1 cellular context compared by ENCODE assay signal in genomic region chr2:60954139-60954538, GRCh38.
TF ChIP-seq lines count a peak whose summit lies in the region.

No MANE protein-coding gene starts in this region.

TF ChIP-seq in GM12878, 131 proteins besides CTCF, POLR2A, EP300 and RAD21 (continued from another document and continues in another):
- no peak for TF ChIP-seq E2F8 (IDR thresholded peaks at IDR 0.05; ENCODE audit: low read depth, partially characterized antibody)
- TF ChIP-seq PML (IDR thresholded peaks at IDR 0.05; ENCODE audit: low read length) = no peak
- no peak for TF ChIP-seq NFXL1 (IDR thresholded peaks at IDR 0.05; ENCODE audit: borderline replicate concordance)
- peak; percentile 30; the same call in 1 of the 2 replicates for TF ChIP-seq BCL11A (IDR thresholded peaks at IDR 0.05; ENCODE audit: low read depth, low read length)
- no peak for TF ChIP-seq SMC3 (IDR thresholded peaks at IDR 0.05; ENCODE audit: borderline replicate concordance, low read length)
- TF ChIP-seq ATF2 (IDR thresholded peaks at IDR 0.05; ENCODE audit: low read length) = no peak
- TF ChIP-seq MEF2A (IDR thresholded peaks at IDR 0.05; ENCODE audit: insufficient read depth, low read depth, low read length) = no peak
- TF ChIP-seq BACH1 (IDR thresholded peaks at IDR 0.05; ENCODE audit: borderline replicate concordance) = peak; percentile 46; the same call in 1 of the 2 replicates
- TF ChIP-seq SIX5 (IDR thresholded peaks at IDR 0.05; ENCODE audit: low read depth, low read length, severe bottlenecking) = no peak
- TF ChIP-seq WRNIP1 (IDR thresholded peaks at IDR 0.05; ENCODE audit: borderline replicate concordance, low read depth, low read length) = no peak
- no peak for TF ChIP-seq FOXM1 (IDR thresholded peaks at IDR 0.05; ENCODE audit: low read depth, low read length)
- no peak for TF ChIP-seq ASH2L (IDR thresholded peaks at IDR 0.05; ENCODE audit: borderline replicate concordance, low read depth)
- TF ChIP-seq TCF3 (IDR thresholded peaks at IDR 0.05; ENCODE audit: borderline replicate concordance, insufficient read depth, low read depth, low read length) = no peak
- TF ChIP-seq PAX8 (IDR thresholded peaks at IDR 0.05) = no peak
- no peak for TF ChIP-seq IRF4 (IDR thresholded peaks at IDR 0.05; ENCODE audit: low read depth, low read length)
- TF ChIP-seq ZBED1 (IDR thresholded peaks at IDR 0.05; ENCODE audit: borderline replicate concordance) = no peak
- no peak for TF ChIP-seq ZNF24 (IDR thresholded peaks at IDR 0.05)
- no peak for TF ChIP-seq EGR1 (IDR thresholded peaks at IDR 0.05; ENCODE audit: borderline replicate concordance in 1 of 2, low read depth in 2 of 2, low read length in 2 of 2)
- no peak for TF ChIP-seq ETV6 (conservative IDR thresholded peaks at IDR 0.05 in 1 of 2, IDR thresholded peaks at IDR 0.05 in 1 of 2; ENCODE audit: borderline replicate concordance in 1 of 2, low read depth in 1 of 2)
- TF ChIP-seq MEF2B (IDR thresholded peaks at IDR 0.05; ENCODE audit: partially characterized antibody, poor library complexity, severe bottlenecking) = peak; percentile 41
- no peak for TF ChIP-seq FOS (IDR thresholded peaks at IDR 0.05; ENCODE audit: borderline replicate concordance, extremely low read depth, insufficient read length)
- TF ChIP-seq ZZZ3 (IDR thresholded peaks at IDR 0.05; ENCODE audit: control insufficient read depth, insufficient read length, low read depth) = no peak
- no peak for TF ChIP-seq USF2 (IDR thresholded peaks at IDR 0.05; ENCODE audit: borderline replicate concordance, low read depth, low read length)
- TF ChIP-seq TCF7 (IDR thresholded peaks at IDR 0.05; ENCODE audit: borderline replicate concordance) = no peak
- TF ChIP-seq SMAD5 (IDR thresholded peaks at IDR 0.05; ENCODE audit: low read depth) = no peak
- no peak for TF ChIP-seq E4F1 (IDR thresholded peaks at IDR 0.05; ENCODE audit: borderline replicate concordance, partially characterized antibody)
- no peak for TF ChIP-seq GATAD2B (conservative IDR thresholded peaks at IDR 0.05; ENCODE audit: low read depth)
- no peak for TF ChIP-seq GABPA (IDR thresholded peaks at IDR 0.05; ENCODE audit: low read depth)
- no peak for TF ChIP-seq ZNF217 (IDR thresholded peaks at IDR 0.05)
- TF ChIP-seq IKZF2 (IDR thresholded peaks at IDR 0.05) = peak; percentile 62 to 80; a peak in 3 of 4 replicates
- TF ChIP-seq POLR2AphosphoS2 (IDR thresholded peaks at IDR 0.05; ENCODE audit: low read depth, low read length) = no peak
- peak; percentile 84 for TF ChIP-seq ATF7 (IDR thresholded peaks at IDR 0.05; ENCODE audit: low read depth)
- TF ChIP-seq SUPT20H (IDR thresholded peaks at IDR 0.05; ENCODE audit: borderline replicate concordance, control insufficient read depth, low read depth, low read length) = no peak
- TF ChIP-seq PBX3 (IDR thresholded peaks at IDR 0.05; ENCODE audit: insufficient replicate concordance, low read depth, low read length) = no peak
- TF ChIP-seq, protein P1, sequence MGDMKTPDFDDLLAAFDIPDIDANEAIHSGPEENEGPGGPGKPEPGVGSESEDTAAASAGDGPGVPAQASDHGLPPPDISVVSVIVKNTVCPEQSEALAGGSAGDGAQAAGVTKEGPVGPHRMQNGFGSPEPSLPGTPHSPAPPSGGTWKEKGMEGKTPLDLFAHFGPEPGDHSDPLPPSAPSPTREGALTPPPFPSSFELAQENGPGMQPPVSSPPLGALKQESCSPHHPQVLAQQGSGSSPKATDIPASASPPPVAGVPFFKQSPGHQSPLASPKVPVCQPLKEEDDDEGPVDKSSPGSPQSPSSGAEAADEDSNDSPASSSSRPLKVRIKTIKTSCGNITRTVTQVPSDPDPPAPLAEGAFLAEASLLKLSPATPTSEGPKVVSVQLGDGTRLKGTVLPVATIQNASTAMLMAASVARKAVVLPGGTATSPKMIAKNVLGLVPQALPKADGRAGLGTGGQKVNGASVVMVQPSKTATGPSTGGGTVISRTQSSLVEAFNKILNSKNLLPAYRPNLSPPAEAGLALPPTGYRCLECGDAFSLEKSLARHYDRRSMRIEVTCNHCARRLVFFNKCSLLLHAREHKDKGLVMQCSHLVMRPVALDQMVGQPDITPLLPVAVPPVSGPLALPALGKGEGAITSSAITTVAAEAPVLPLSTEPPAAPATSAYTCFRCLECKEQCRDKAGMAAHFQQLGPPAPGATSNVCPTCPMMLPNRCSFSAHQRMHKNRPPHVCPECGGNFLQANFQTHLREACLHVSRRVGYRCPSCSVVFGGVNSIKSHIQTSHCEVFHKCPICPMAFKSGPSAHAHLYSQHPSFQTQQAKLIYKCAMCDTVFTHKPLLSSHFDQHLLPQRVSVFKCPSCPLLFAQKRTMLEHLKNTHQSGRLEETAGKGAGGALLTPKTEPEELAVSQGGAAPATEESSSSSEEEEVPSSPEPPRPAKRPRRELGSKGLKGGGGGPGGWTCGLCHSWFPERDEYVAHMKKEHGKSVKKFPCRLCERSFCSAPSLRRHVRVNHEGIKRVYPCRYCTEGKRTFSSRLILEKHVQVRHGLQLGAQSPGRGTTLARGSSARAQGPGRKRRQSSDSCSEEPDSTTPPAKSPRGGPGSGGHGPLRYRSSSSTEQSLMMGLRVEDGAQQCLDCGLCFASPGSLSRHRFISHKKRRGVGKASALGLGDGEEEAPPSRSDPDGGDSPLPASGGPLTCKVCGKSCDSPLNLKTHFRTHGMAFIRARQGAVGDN (IDR thresholded peaks at IDR 0.05) = peak; percentile 97
- no peak for TF ChIP-seq NKRF (conservative IDR thresholded peaks at IDR 0.05)
- TF ChIP-seq CHD2 (IDR thresholded peaks at IDR 0.05; ENCODE audit: borderline replicate concordance, low read depth, low read length) = peak; percentile 29; the same call in 1 of the 2 replicates
- TF ChIP-seq PKNOX1 (IDR thresholded peaks at IDR 0.05) = 0 out of 2 replicates have a peak, but pooled peaks have one; percentile 38
- no peak for TF ChIP-seq PAX5 (IDR thresholded peaks at IDR 0.05; ENCODE audit: borderline replicate concordance, low read depth, low read length)
- TF ChIP-seq, protein P2, sequence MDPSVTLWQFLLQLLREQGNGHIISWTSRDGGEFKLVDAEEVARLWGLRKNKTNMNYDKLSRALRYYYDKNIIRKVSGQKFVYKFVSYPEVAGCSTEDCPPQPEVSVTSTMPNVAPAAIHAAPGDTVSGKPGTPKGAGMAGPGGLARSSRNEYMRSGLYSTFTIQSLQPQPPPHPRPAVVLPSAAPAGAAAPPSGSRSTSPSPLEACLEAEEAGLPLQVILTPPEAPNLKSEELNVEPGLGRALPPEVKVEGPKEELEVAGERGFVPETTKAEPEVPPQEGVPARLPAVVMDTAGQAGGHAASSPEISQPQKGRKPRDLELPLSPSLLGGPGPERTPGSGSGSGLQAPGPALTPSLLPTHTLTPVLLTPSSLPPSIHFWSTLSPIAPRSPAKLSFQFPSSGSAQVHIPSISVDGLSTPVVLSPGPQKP (IDR thresholded peaks at IDR 0.05; ENCODE audit: low read depth, low read length) = no peak
- no peak for TF ChIP-seq EED (IDR thresholded peaks at IDR 0.05; ENCODE audit: low read depth)
- no peak for TF ChIP-seq NFYA (IDR thresholded peaks at IDR 0.05; ENCODE audit: borderline replicate concordance, low read depth, low read length)
- TF ChIP-seq, protein P3, sequence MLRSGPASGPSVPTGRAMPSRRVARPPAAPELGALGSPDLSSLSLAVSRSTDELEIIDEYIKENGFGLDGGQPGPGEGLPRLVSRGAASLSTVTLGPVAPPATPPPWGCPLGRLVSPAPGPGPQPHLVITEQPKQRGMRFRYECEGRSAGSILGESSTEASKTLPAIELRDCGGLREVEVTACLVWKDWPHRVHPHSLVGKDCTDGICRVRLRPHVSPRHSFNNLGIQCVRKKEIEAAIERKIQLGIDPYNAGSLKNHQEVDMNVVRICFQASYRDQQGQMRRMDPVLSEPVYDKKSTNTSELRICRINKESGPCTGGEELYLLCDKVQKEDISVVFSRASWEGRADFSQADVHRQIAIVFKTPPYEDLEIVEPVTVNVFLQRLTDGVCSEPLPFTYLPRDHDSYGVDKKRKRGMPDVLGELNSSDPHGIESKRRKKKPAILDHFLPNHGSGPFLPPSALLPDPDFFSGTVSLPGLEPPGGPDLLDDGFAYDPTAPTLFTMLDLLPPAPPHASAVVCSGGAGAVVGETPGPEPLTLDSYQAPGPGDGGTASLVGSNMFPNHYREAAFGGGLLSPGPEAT (IDR thresholded peaks at IDR 0.05; ENCODE audit: low read depth) = peak; percentile 82; the same call in 1 of the 2 replicates
